ENCODE assay signal across 12 cellular contexts in the genomic region with DNA sequence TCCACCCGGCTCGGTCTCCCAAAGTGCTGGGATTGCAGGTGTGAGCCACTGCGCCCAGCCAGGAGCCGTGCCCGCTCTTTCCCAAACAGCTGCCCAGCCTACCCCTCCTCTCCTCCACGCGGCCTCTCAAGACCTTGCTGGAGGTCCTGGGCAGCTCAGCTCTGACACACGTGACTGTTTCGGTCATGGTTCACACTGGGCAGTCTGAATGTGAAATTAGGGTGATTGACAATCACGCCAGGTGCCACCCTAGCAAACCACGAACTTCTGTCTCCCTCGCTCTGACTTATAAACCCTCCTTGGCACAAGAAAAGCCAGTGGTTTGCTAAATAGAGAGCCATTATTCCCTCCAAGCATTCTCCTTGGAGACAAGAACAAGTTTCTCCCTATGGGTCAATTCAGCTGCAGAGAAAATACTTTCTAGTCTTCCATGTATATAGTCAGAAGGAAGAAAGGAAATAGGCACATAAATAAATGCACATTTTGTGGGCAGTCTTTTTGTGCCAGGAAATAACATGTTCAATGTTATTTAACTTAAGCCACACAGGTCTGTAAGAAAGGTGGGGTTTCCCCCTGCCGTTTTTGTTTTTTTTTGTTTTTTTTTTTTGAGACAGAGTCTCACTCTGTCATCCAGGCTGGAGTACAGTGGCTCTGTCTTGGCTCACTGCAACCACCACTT.
A peak's percentile ranks its signal among the peaks of the same experiment; 100 is the strongest.
DNase-seq lines count a peak whose midpoint lies in the region; ATAC-seq lines count a peak whose summit lies in the region.
"Had no signal": no experiment of that assay in that cellular context is flagged by ENCODE, and none has a peak within 500 bp of the region (broad histone marks: within the 10 kb centered on the region; RNA-seq: fewer than 3 reads in every experiment).

No MANE protein-coding gene starts in this region.

- peaks cover 4% of the 10 kb centered on the region for H3K27me3 Mint-ChIP-seq in stimulated activated naive CD8-positive, alpha-beta T cell treated with anti-CD3 and anti-CD28 coated beads, Interleukin-15, Interleukin-2, amounts not matched to agents 100 ng/mL and 50 ng/mL, for 24 hours
- H3K27me3 Mint-ChIP-seq in effector memory CD8-positive, alpha-beta T cell: peaks cover 23 to 37% of the 10 kb centered on the region in 2 donors
- H3K27me3 Mint-ChIP-seq in naive thymus-derived CD8-positive, alpha-beta T cell: no peaks in the 10 kb centered on the region

- H3K4me1 Mint-ChIP-seq in stimulated activated naive CD8-positive, alpha-beta T cell treated with anti-CD3 and anti-CD28 coated beads, Interleukin-15, Interleukin-2, amounts not matched to agents 100 ng/mL and 50 ng/mL, for 24 hours (ENCODE audit: low read depth): peaks cover 69% of the 10 kb centered on the region
- peaks cover 0 to 11% of the 10 kb centered on the region in 2 donors for H3K4me1 Mint-ChIP-seq in effector memory CD8-positive, alpha-beta T cell (ENCODE audit: low read depth in 2 of 2)
- H3K4me1 Mint-ChIP-seq in naive thymus-derived CD8-positive, alpha-beta T cell: peaks cover 30 to 84% (median 79%) of the 10 kb centered on the region in 4 donors

- H3K4me3 Mint-ChIP-seq in stimulated activated naive CD8-positive, alpha-beta T cell treated with anti-CD3 and anti-CD28 coated beads, Interleukin-15, Interleukin-2, amounts not matched to agents 100 ng/mL and 50 ng/mL, for 24 hours: no peak overlapping the region
- H3K4me3 Mint-ChIP-seq in effector memory CD8-positive, alpha-beta T cell: no peak overlapping the region
- peak overlapping the region; percentile 9 to 90 (median 77) for H3K4me3 Mint-ChIP-seq in naive thymus-derived CD8-positive, alpha-beta T cell
- H3K4me3 Mint-ChIP-seq: nephron progenitor cell had no signal

- DNase-seq in stimulated activated naive CD8-positive, alpha-beta T cell treated with anti-CD3 and anti-CD28 coated beads, Interleukin-15, Interleukin-2, amounts not matched to agents 100 U/mL and 50 U/mL, for 24 hours: no peak
- no peak for DNase-seq in effector memory CD8-positive, alpha-beta T cell
- DNase-seq in naive thymus-derived CD8-positive, alpha-beta T cell: peak in 2 of 10 donors; percentile 54 to 63
- DNase-seq in DMS53 treated with DMSO at 0.1 percent for 48 hours (lab: John Stamatoyannopoulos, UW; ENCODE audit: unreplicated experiment) (no peak), NCI-H1436 treated with DMSO at 0.1 percent for 48 hours (lab: John Stamatoyannopoulos, UW) (no peak), amygdala (lab: John Stamatoyannopoulos, UW) (no peak), medulla oblongata (ENCODE audit: extremely low spot score) (no peak)
- DNase-seq: activated gamma-delta T cell treated with Interleukin-2 at 50 U/mL for 16 hours; nephron progenitor cell; NK-92 treated with Interleukin-12 subunit alpha and Interleukin-12 subunit beta, amount 100 ng/mL, for 24 hours; T-helper 9 cell had no signal

- peak overlapping the region; percentile 41 for H3K27ac Mint-ChIP-seq in stimulated activated naive CD8-positive, alpha-beta T cell treated with anti-CD3 and anti-CD28 coated beads, Interleukin-15, Interleukin-2, amounts not matched to agents 100 ng/mL and 50 ng/mL, for 24 hours
- H3K27ac Mint-ChIP-seq in effector memory CD8-positive, alpha-beta T cell: no peak overlapping the region
- H3K27ac Mint-ChIP-seq in naive thymus-derived CD8-positive, alpha-beta T cell: peak overlapping the region; percentile 89 to 100 (median 98)
- H3K27ac Mint-ChIP-seq: nephron progenitor cell had no signal

- POLR2A ChIA-PET in naive thymus-derived CD8-positive, alpha-beta T cell (lab: Charles Lee): interaction anchor here (0.7 to 4.1 kb wide), 17 partner anchors 10 to 124 kb away, joined by 3 to 37 read pairs (median 4); a partner anchor contains a TSS

- no peaks in the 10 kb centered on the region for H3K9me3 Mint-ChIP-seq in stimulated activated naive CD8-positive, alpha-beta T cell treated with anti-CD3 and anti-CD28 coated beads, Interleukin-15, Interleukin-2, amounts not matched to agents 100 ng/mL and 50 ng/mL, for 24 hours
- H3K9me3 Mint-ChIP-seq in effector memory CD8-positive, alpha-beta T cell: no peaks in the 10 kb centered on the region
- H3K9me3 Mint-ChIP-seq in naive thymus-derived CD8-positive, alpha-beta T cell: no peaks in the 10 kb centered on the region
- H3K9me3 Mint-ChIP-seq: nephron progenitor cell had no signal

- H3K36me3 Mint-ChIP-seq in stimulated activated naive CD8-positive, alpha-beta T cell treated with anti-CD3 and anti-CD28 coated beads, Interleukin-15, Interleukin-2, amounts not matched to agents 100 ng/mL and 50 ng/mL, for 24 hours (ENCODE audit: low read depth): no peaks in the 10 kb centered on the region
- H3K36me3 Mint-ChIP-seq in effector memory CD8-positive, alpha-beta T cell (ENCODE audit: insufficient read depth): peaks cover 3% of the 10 kb centered on the region
- no peaks in the 10 kb centered on the region for H3K36me3 Mint-ChIP-seq in naive thymus-derived CD8-positive, alpha-beta T cell

- ATAC-seq in stimulated activated naive CD8-positive, alpha-beta T cell treated with anti-CD3 and anti-CD28 coated beads, Interleukin-15, Interleukin-2, amounts not matched to agents 100 U/mL and 50 U/mL, for 24 hours: no peak
- ATAC-seq in effector memory CD8-positive, alpha-beta T cell (replicated peaks): peak; percentile 53
- ATAC-seq in naive thymus-derived CD8-positive, alpha-beta T cell: peak; percentile 63 to 78

Comparison
In these comparisons a context has a peak if more than half of its experiments do, and no peak if none do; other contexts are left out.
1. H3K27ac Mint-ChIP-seq: peak in stimulated activated naive CD8-positive, alpha-beta T cell treated with anti-CD3 and anti-CD28 coated beads, Interleukin-15, Interleukin-2, amounts not matched to agents 100 ng/mL and 50 ng/mL, for 24 hours (single experiment) and naive thymus-derived CD8-positive, alpha-beta T cell (10 of 10); none in effector memory CD8-positive, alpha-beta T cell (0 of 2).
2. H3K4me3 Mint-ChIP-seq: peak in naive thymus-derived CD8-positive, alpha-beta T cell (10 of 10); none in stimulated activated naive CD8-positive, alpha-beta T cell treated with anti-CD3 and anti-CD28 coated beads, Interleukin-15, Interleukin-2, amounts not matched to agents 100 ng/mL and 50 ng/mL, for 24 hours (single experiment) and effector memory CD8-positive, alpha-beta T cell (0 of 2).